ENCODE assay signal across 1 cellular context in genomic region chr22:42645341-42645937, GRCh38.
TF ChIP-seq lines count a peak whose summit lies in the region.

No MANE protein-coding gene starts in this region.

TF ChIP-seq in GM12878, 131 proteins besides CTCF, POLR2A, EP300 and RAD21:
- TF ChIP-seq MEF2B (IDR thresholded peaks at IDR 0.05; ENCODE audit: partially characterized antibody, poor library complexity, severe bottlenecking) (peak; percentile 12), SMAD1 (IDR thresholded peaks at IDR 0.05; ENCODE audit: low read depth, partially characterized antibody) (no peak), ZZZ3 (IDR thresholded peaks at IDR 0.05; ENCODE audit: control insufficient read depth, insufficient read length, low read depth) (no peak)
